Comparison of ENCODE assay signal across 8 cellular contexts in the genomic region with DNA sequence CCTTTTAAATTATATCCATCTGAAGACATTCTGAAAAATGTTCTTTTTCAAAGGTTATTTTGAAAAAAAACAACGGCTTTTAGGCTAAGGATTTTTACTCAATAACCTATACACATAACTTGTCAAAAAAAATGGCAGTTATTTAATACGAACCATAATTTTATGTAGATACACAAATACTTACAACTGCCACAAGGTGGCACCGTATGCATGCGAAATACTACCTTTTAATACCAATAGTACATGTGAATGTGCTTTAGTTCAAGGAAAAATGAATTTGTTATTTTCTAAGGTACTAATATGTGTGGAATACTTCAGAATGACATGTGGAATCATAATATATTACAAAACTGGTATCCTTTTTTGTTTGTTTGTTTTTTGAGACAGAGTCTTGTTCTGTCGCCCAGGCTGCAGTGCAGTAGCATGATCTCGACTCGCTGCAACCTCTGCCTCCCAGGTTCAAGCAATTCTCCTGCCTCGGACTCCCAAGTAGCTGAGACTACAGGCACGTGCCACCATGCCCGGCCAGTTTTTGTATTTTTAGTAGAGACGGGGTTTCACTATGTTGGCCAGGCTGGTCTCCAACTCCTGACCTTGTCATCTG. TPM values are rescaled to one million over a fixed set of nuclear protein-coding genes. Genes with fewer than 3 reads are reported as not detected.
DNase-seq lines count a peak whose midpoint lies in the region; ATAC-seq and TF ChIP-seq lines count a peak whose summit lies in the region.

No MANE protein-coding gene starts in this region.

- no peaks in the 10 kb centered on the region for H3K9me3 Mint-ChIP-seq in immature natural killer cell

- CTCF ChIA-PET in HEK293T (lab: Yijun Ruan, JAX): no interaction called here

- no peak for ATAC-seq in GM19452 (IDR thresholded peaks at IDR 0.05; ENCODE audit: unreplicated experiment)

- H3K36me3 Mint-ChIP-seq in immature natural killer cell: no peaks in the 10 kb centered on the region

- H3K4me3 Mint-ChIP-seq in immature natural killer cell: no peak overlapping the region

- H3K27ac Mint-ChIP-seq in immature natural killer cell: no peak overlapping the region

- DNase-seq in DMS153 treated with DMSO at 0.1 percent for 48 hours (lab: John Stamatoyannopoulos, UW; ENCODE audit: unreplicated experiment): peak; percentile 36
- DNase-seq in DMS153 (lab: John Stamatoyannopoulos, UW): no peak
- DNase-seq in HEK293T (ENCODE audit: extremely low spot score): peak; percentile 28
- peak; percentile 32 for DNase-seq in NOMO-1 treated with DMSO at 0.1 percent for 48 hours (lab: John Stamatoyannopoulos, UW; ENCODE audit: unreplicated experiment)
- DNase-seq in amniotic epithelial cell (ENCODE audit: low read depth): peak; percentile 69
- DNase-seq in immature natural killer cell: peak; percentile 15 to 44 (median 27)
- DNase-seq in stimulated activated CD4-positive, alpha-beta T cell treated with anti-CD3 and anti-CD28 coated beads, Interleukin-2, amount 100 ng/mL, for 4 hours (ENCODE audit: low read depth): peak; percentile 14

- H3K4me1 Mint-ChIP-seq in immature natural killer cell: peaks cover 23 to 34% of the 10 kb centered on the region in 2 donors

- H3K27me3 Mint-ChIP-seq in immature natural killer cell (ENCODE audit: low read depth in 3 of 3): peaks cover 2 to 9% (median 4%) of the 10 kb centered on the region in 3 donors

- POLR2A ChIA-PET in HEK293T (lab: Yijun Ruan, JAX): no interaction called here

TF ChIP-seq in HEK293T, 16 proteins besides CTCF, POLR2A, EP300 and RAD21:
- no peak for TF ChIP-seq L3MBTL2 (conservative IDR thresholded peaks at IDR 0.05)
- no peak for TF ChIP-seq CTBP1 (IDR thresholded peaks at IDR 0.05; ENCODE audit: borderline replicate concordance)
- no peak for TF ChIP-seq ARNT (IDR thresholded peaks at IDR 0.05)
- no peak for TF ChIP-seq SP1 (IDR thresholded peaks at IDR 0.05)
- TF ChIP-seq, protein P1, sequence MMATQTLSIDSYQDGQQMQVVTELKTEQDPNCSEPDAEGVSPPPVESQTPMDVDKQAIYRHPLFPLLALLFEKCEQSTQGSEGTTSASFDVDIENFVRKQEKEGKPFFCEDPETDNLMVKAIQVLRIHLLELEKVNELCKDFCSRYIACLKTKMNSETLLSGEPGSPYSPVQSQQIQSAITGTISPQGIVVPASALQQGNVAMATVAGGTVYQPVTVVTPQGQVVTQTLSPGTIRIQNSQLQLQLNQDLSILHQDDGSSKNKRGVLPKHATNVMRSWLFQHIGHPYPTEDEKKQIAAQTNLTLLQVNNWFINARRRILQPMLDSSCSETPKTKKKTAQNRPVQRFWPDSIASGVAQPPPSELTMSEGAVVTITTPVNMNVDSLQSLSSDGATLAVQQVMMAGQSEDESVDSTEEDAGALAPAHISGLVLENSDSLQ (IDR thresholded peaks at IDR 0.05): no peak
- TF ChIP-seq BHLHE40 (IDR thresholded peaks at IDR 0.05; ENCODE audit: borderline replicate concordance): no peak
- no peak for TF ChIP-seq LEF1 (IDR thresholded peaks at IDR 0.05; ENCODE audit: borderline replicate concordance)
- TF ChIP-seq NFRKB (IDR thresholded peaks at IDR 0.05): no peak
TF ChIP-seq in HEK293T: peak in this region for 0.

RNA-seq across cellular contexts. Expression of a gene that starts 4.6 kb away (rescaled TPM):
- polyA plus RNA-seq in immature natural killer cell: 10 to 100 TPM in 1 of 3 donors, 1 to 10 TPM in 2; 7.8 to 10.7 (median 9.3) TPM
